Comparison of ENCODE assay signal across 33 cellular contexts in genomic region chr1:2826736-2827292, GRCh38.
"Had no signal": no experiment of that assay in that cellular context is flagged by ENCODE, and none has a peak within 500 bp of the region (broad histone marks: within the 10 kb centered on the region; RNA-seq: fewer than 3 reads in every experiment).

No MANE protein-coding gene starts in this region.

- H3K4me3 ChIP-seq: adrenal gland, body of pancreas, breast epithelium, PC-9, SJSA1 had no signal

- H3K9me3 Mint-ChIP-seq: T-helper 2 cell treated with Interferon-gamma antibody and Interleukin-4, amounts not matched to agents 5 μg/mL and 100 μg/mL, for 36 hours had no signal

- H3K4me1 ChIP-seq: adrenal gland, breast epithelium, SJSA1 had no signal

- ATAC-seq: activated CD8-positive, alpha-beta T cell treated with anti-CD3 and anti-CD28 coated beads for 36 hours; activated T-cell treated with anti-CD3 and anti-CD28 coated beads, Interleukin-2, amount 50 U/mL, for 72 hours; activated T-helper 17 cell treated with anti-CD3 and anti-CD28 coated beads, Interleukin-2, amount 50 U/mL, for 72 hours; body of pancreas had no signal

- H3K9me3 ChIP-seq: adrenal gland, body of pancreas, SK-N-SH had no signal

- DNase-seq: activated CD4-positive, alpha-beta T cell treated with anti-CD3 and anti-CD28 coated beads, Interleukin-2, amount 10 ng/mL, durations not matched to agents 24 days and 14 days; activated CD4-positive, alpha-beta T cell treated with anti-CD3 and anti-CD28 coated beads, Interleukin-2, amount 50 U/mL, for 4 hours; activated CD8-positive, alpha-beta T cell treated with anti-CD3 and anti-CD28 coated beads for 36 hours; activated effector memory CD4-positive, alpha-beta T cell treated with anti-CD3 and anti-CD28 coated beads, Interleukin-2, amount 50 U/mL, for 16 hours; activated naive CD4-positive, alpha-beta T cell; activated naive CD4-positive, alpha-beta T cell treated with anti-CD3 and anti-CD28 coated beads, Interleukin-2, amount 50 U/mL, for 16 hours; activated T-cell treated with anti-CD3 and anti-CD28 coated beads, Interleukin-2, amount 50 U/mL, for 1 hour; activated T-cell treated with anti-CD3 and anti-CD28 coated beads, Interleukin-2, amount 50 U/mL, for 72 hours; adrenal gland; body of pancreas; caudate nucleus; MM.1S; MV-4-11; NCI-H1092; NCI-H1436 treated with DMSO at 0.1 percent for 48 hours; NCI-H1694 treated with DMSO at 0.1 percent for 48 hours; NCI-H2029; NCI-H345; NCI-H526; NCI-H748 treated with DMSO at 0.1 percent for 48 hours; PC-9; SHP77 treated with DMSO at 0.1 percent for 48 hours; SK-N-SH had no signal

- H3K27ac ChIP-seq: adrenal gland, body of pancreas, breast epithelium, KMS-11, PC-9, RWPE1, SJSA1 had no signal

- H3K4me1 Mint-ChIP-seq: activated CD4-positive, alpha-beta T cell treated with anti-CD3 and anti-CD28 coated beads, Interleukin-2, amount 10 ng/mL, durations not matched to agents 24 days and 14 days; activated T-helper 17 cell treated with anti-CD3 and anti-CD28 coated beads, Interleukin-2, amount 50 U/mL, for 72 hours had no signal

- H3K36me3 ChIP-seq: adrenal gland, breast epithelium, SJSA1 had no signal

- H3K27me3 ChIP-seq: body of pancreas, SJSA1 had no signal

- H3K9ac ChIP-seq: KMS-11, SK-N-SH had no signal

- H3K27me3 Mint-ChIP-seq: activated CD4-positive, alpha-beta T cell treated with anti-CD3 and anti-CD28 coated beads, Interleukin-2, amount 10 ng/mL, durations not matched to agents 24 days and 14 days; activated CD8-positive, alpha-beta T cell treated with anti-CD3 and anti-CD28 coated beads for 36 hours had no signal

- H3K4me2 ChIP-seq: KMS-11, PC-9, SK-N-SH had no signal

- FAIRE-seq: astrocyte, RCC 7860, TTC549 had no signal

- H3K27ac Mint-ChIP-seq: activated CD4-positive, alpha-beta T cell treated with anti-CD3 and anti-CD28 coated beads, Interleukin-2, amount 10 ng/mL, durations not matched to agents 24 days and 14 days; activated CD8-positive, alpha-beta T cell treated with anti-CD3 and anti-CD28 coated beads for 36 hours; activated T-cell treated with anti-CD3 and anti-CD28 coated beads, Interleukin-2, amount 50 U/mL, for 72 hours; activated T-helper 17 cell treated with anti-CD3 and anti-CD28 coated beads, Interleukin-2, amount 50 U/mL, for 72 hours; T-helper 1 cell treated with Interleukin-12 subunit alpha and Interleukin-12 subunit beta and Interleukin-4 antibody, amounts not matched to agents 30 μg/mL and 1 μg/mL, for 36 hours; T-helper 2 cell treated with Interferon-gamma antibody and Interleukin-4, amounts not matched to agents 5 μg/mL and 100 μg/mL, for 36 hours had no signal

- H2AFZ ChIP-seq: PC-9 had no signal

- H3K4me3 Mint-ChIP-seq: activated CD4-positive, alpha-beta T cell treated with anti-CD3 and anti-CD28 coated beads, Interleukin-2, amount 10 ng/mL, durations not matched to agents 24 days and 14 days; activated CD8-positive, alpha-beta T cell treated with anti-CD3 and anti-CD28 coated beads for 36 hours; activated T-cell treated with anti-CD3 and anti-CD28 coated beads, Interleukin-2, amount 50 U/mL, for 72 hours; activated T-helper 17 cell treated with anti-CD3 and anti-CD28 coated beads, Interleukin-2, amount 50 U/mL, for 72 hours; T-helper 1 cell treated with Interleukin-12 subunit alpha and Interleukin-12 subunit beta and Interleukin-4 antibody, amounts not matched to agents 30 μg/mL and 1 μg/mL, for 36 hours; T-helper 2 cell treated with Interferon-gamma antibody and Interleukin-4, amounts not matched to agents 5 μg/mL and 100 μg/mL, for 36 hours had no signal
